In the genomic region with DNA sequence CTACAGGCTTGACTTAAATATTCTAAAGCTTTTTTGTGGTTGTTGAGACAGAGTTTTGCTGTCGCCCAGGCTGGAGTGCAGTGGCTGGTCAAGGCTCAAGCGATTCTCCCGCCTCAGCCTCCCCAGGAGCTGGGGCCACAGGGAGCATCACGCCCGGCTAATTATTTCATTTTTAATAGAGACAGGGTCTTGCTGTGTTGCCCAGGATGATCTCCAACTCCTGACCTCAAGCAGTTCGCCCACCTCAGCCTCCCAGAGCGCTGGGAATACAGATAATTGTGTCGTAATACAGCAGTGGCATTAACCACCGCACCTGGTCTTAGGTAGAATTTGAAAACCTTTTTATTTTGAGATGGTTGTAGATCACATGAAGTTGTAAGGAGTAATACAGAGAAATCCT, we compare ENCODE assay signal across 9 cellular contexts. TPM values are rescaled to one million over a fixed set of nuclear protein-coding genes. Genes with fewer than 3 reads are reported as not detected.
DNase-seq lines count a peak whose midpoint lies in the region; ATAC-seq and TF ChIP-seq lines count a peak whose summit lies in the region.
"Had no signal": no experiment of that assay in that cellular context is flagged by ENCODE, and none has a peak within 500 bp of the region (broad histone marks: within the 10 kb centered on the region; RNA-seq: fewer than 3 reads in every experiment).

No MANE protein-coding gene starts in this region.

- H3K4me1 Mint-ChIP-seq in IgD-negative memory B cell = peaks cover 37 to 46% (median 40%) of the 10 kb centered on the region in 3 donors
- peaks cover 81% of the 10 kb centered on the region for H3K4me1 Mint-ChIP-seq in chondrocyte (ENCODE audit: low read depth)
- H3K4me1 Mint-ChIP-seq in naive B cell = peaks cover 30 to 51% (median 47%) of the 10 kb centered on the region in 3 donors

- H3K4me3 Mint-ChIP-seq in IgD-negative memory B cell (peak overlapping the region; percentile 80 to 93 (median 92)), chondrocyte (ENCODE audit: unreplicated experiment) (peak overlapping the region; percentile 88), naive B cell (peak overlapping the region; percentile 77 to 93 (median 86))

- H3K9me3 Mint-ChIP-seq in IgD-negative memory B cell (no peaks in the 10 kb centered on the region), chondrocyte (ENCODE audit: low read depth) (no peaks in the 10 kb centered on the region), naive B cell (no peaks in the 10 kb centered on the region)

- ATAC-seq in naive B cell (ENCODE audit: low read depth in 2 of 2) = no peak

- H3K36me3 Mint-ChIP-seq in IgD-negative memory B cell = peaks cover 7% of the 10 kb centered on the region
- peaks cover 12% of the 10 kb centered on the region for H3K36me3 Mint-ChIP-seq in chondrocyte (ENCODE audit: low read depth)
- peaks cover 0 to 12% of the 10 kb centered on the region in 2 donors for H3K36me3 Mint-ChIP-seq in naive B cell

- no peaks in the 10 kb centered on the region for H3K27me3 Mint-ChIP-seq in IgD-negative memory B cell
- H3K27me3 Mint-ChIP-seq in chondrocyte (ENCODE audit: low read depth) = no peaks in the 10 kb centered on the region
- no peaks in the 10 kb centered on the region for H3K27me3 Mint-ChIP-seq in naive B cell

- CTCF ChIA-PET in AG04449 (lab: Yijun Ruan, JAX) = no interaction called here

- peak overlapping the region in 2 of 3 donors; percentile 79 to 86 for H3K27ac Mint-ChIP-seq in IgD-negative memory B cell
- H3K27ac Mint-ChIP-seq in chondrocyte (ENCODE audit: unreplicated experiment) = peak overlapping the region; percentile 94
- peak overlapping the region in 3 of 6 donors; percentile 32 to 96 (median 78) for H3K27ac Mint-ChIP-seq in naive B cell

- POLR2A ChIA-PET in AG04449 (lab: Yijun Ruan, JAX) = no interaction called here

- H3K4me3 ChIP-seq in AG04449 (ENCODE audit: low read depth, low read length) = peak overlapping the region; percentile 75

- DNase-seq in AG04449 (ENCODE audit: low read depth, low spot score) (no peak), chondrocyte (ENCODE audit: low spot score) (no peak), naive B cell (no peak), kidney tubule cell (ENCODE audit: low spot score) (no peak), NCI-H1930 (lab: John Stamatoyannopoulos, UW) (no peak), NOMO-1 (lab: John Stamatoyannopoulos, UW; ENCODE audit: unreplicated experiment in 2 of 2) (no peak)
- no peak for DNase-seq in stimulated activated CD8-positive, alpha-beta memory T cell treated with anti-CD3 and anti-CD28 coated beads, Interleukin-4, amount 100 ng/mL, for 48 hours
- DNase-seq: activated CD4-positive, alpha-beta T cell treated with anti-CD3 and anti-CD28 coated beads for 48 hours had no signal

- TF ChIP-seq CTCF in AG04449 (IDR thresholded peaks at IDR 0.05; ENCODE audit: insufficient read depth, low read length, missing control alignments) = no peak
- no peak for TF ChIP-seq CTCF in chondrocyte (IDR thresholded peaks at IDR 0.05)

RNA-seq across cellular contexts. Expression of a gene that starts 1.5 kb away (rescaled TPM):
- polyA plus RNA-seq in IgD-negative memory B cell (10.2 TPM), naive B cell (ENCODE audit: low read depth in 6 of 6) (10 to 100 TPM in 1 of 6 donors, 1 to 10 TPM in 5; 4.9 to 22.3 (median 7.1) TPM)
- 17.0 to 24.9 TPM (median 19.5 TPM) in 3 replicates for total RNA-seq in chondrocyte

RNA-seq across cellular contexts. Expression of a gene that starts 38.7 kb away (rescaled TPM):
- 0.19 TPM for polyA plus RNA-seq in IgD-negative memory B cell
- total RNA-seq in chondrocyte = 6.3 to 8.8 TPM (median 8.4 TPM) in 3 replicates
- polyA plus RNA-seq in naive B cell (ENCODE audit: low read depth in 6 of 6) = under 1 TPM in 2 of 6 donors, not detected in 4; 0.54 to 0.75 TPM
